In the genomic region with DNA sequence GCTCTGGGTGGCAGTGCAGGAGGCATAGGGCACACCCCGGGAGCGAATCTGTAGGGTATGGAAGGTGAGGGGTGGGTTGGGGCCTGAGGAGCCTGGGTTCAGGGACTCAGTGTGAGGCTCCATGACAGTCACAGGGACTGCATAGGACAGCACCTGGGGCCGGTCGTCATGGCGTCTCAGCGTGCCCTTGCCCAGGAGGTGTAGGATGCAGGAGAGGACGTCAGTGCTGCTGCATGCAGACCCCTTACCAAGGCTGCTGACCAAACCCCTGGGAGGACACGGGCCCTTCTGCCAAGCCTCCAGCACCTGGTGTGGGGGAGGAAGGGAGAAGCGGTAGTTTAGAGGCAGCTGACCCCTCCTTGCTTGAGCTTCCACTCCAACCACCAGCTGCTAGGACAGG, we compare ENCODE assay signal across 25 cellular contexts. TPM values are rescaled to one million over a fixed set of nuclear protein-coding genes. Genes with fewer than 3 reads are reported as not detected.
DNase-seq lines count a peak whose midpoint lies in the region; ATAC-seq, FAIRE-seq and TF ChIP-seq lines count a peak whose summit lies in the region.
"Had no signal": no experiment of that assay in that cellular context is flagged by ENCODE, and none has a peak within 500 bp of the region (broad histone marks: within the 10 kb centered on the region; RNA-seq: fewer than 3 reads in every experiment).

No MANE protein-coding gene starts in this region.

- no peak for ATAC-seq in activated naive CD4-positive, alpha-beta T cell treated with anti-CD3 and anti-CD28 coated beads, Interleukin-2, amount 50 U/mL, for 72 hours
- ATAC-seq in K562 (no peak), upper lobe of right lung (peak; percentile 18), HG03460 (IDR thresholded peaks at IDR 0.05; ENCODE audit: unreplicated experiment) (no peak)
- ATAC-seq: CD8-positive, alpha-beta T cell; HCT116 had no signal

- no peak overlapping the region for H2AFZ ChIP-seq in K562 (ENCODE audit: low read depth, low read length)

- H3K4me1 Mint-ChIP-seq in activated naive CD4-positive, alpha-beta T cell treated with anti-CD3 and anti-CD28 coated beads, Interleukin-2, amount 50 U/mL, for 24 hours: no peaks in the 10 kb centered on the region
- H3K4me1 Mint-ChIP-seq in nephron progenitor cell: no peaks in the 10 kb centered on the region

- peak overlapping the region in 1 of 2 experiments; percentile 67; a peak in 2 of 4 replicates for H3K9ac ChIP-seq in K562 (ENCODE audit: insufficient read depth in 1 of 2, low read depth in 2 of 2, low read length in 2 of 2)

- CTCF ChIA-PET in K562 (lab: Yijun Ruan, JAX; ENCODE audit: low intra/inter-chr PET ratio): no interaction called here

- no peak overlapping the region for H3K4me3 Mint-ChIP-seq in activated naive CD4-positive, alpha-beta T cell treated with anti-CD3 and anti-CD28 coated beads, Interleukin-2, amount 50 U/mL, for 24 hours
- no peak overlapping the region for H3K4me3 Mint-ChIP-seq in nephron progenitor cell
- H3K4me3 Mint-ChIP-seq: CD8-positive, alpha-beta T cell had no signal

- BruUV-seq in K562 (replicated peaks; lab: Mats Ljungman, UMichigan): no TSS peak

- no peak for FAIRE-seq in K562 (lab: Jason Lieb, UNC)
- FAIRE-seq: GM19239, H1, RCC 7860 had no signal

- no peak for TF ChIP-seq CTCF in K562 (IDR thresholded peaks at IDR 0.05 in 2 of 3, conservative IDR thresholded peaks at IDR 0.05 in 1 of 3; ENCODE audit: insufficient read depth in 2 of 3, low read depth in 1 of 3, low read length in 3 of 3)
- no peak for TF ChIP-seq CTCF in nephron progenitor cell (IDR thresholded peaks at IDR 0.05)
- no peak for TF ChIP-seq CTCF in upper lobe of right lung (IDR thresholded peaks at IDR 0.05)

- no peak overlapping the region for H3K4me2 ChIP-seq in K562 (ENCODE audit: insufficient read depth, low read length)

- H3K27me3 ChIP-seq in K562 (ENCODE audit: control insufficient read depth in 2 of 2, insufficient read depth in 2 of 2, low read length in 2 of 2) (no peaks in the 10 kb centered on the region), upper lobe of right lung (no peaks in the 10 kb centered on the region)

- no peak for TF ChIP-seq RAD21 in K562 (CRISPR knock-in tag; conservative IDR thresholded peaks at IDR 0.05 in 1 of 2, IDR thresholded peaks at IDR 0.05 in 1 of 2)

- no peaks in the 10 kb centered on the region for H3K9me3 Mint-ChIP-seq in activated naive CD4-positive, alpha-beta T cell treated with anti-CD3 and anti-CD28 coated beads, Interleukin-2, amount 50 U/mL, for 24 hours
- H3K9me3 Mint-ChIP-seq in activated naive CD4-positive, alpha-beta T cell treated with anti-CD3 and anti-CD28 coated beads, Interleukin-2, amount 50 U/mL, for 72 hours: no peaks in the 10 kb centered on the region
- H3K9me3 Mint-ChIP-seq in nephron progenitor cell: no peaks in the 10 kb centered on the region
- H3K9me3 Mint-ChIP-seq: CD8-positive, alpha-beta T cell; IgD-negative memory B cell had no signal

- in situ Hi-C loops in K562 (cut with MboI): no loop called here

- no peak for TF ChIP-seq POLR2A in K562 (conservative IDR thresholded peaks at IDR 0.05)

- H3K4me1 ChIP-seq in K562 (replicated peaks in 1 of 2; ENCODE audit: control insufficient read depth in 2 of 2, insufficient read depth in 2 of 2, low read length in 2 of 2) (peaks cover 0 to 10% of the 10 kb centered on the region in 2 experiments; a peak in 3 of 5 replicates), upper lobe of right lung (no peaks in the 10 kb centered on the region)

- POLR2A ChIA-PET in K562 (lab: Yijun Ruan, JAX): interaction anchor here (0.6 to 5.7 kb wide), 5 partner anchors 8 to 106 kb away, joined by 4 to 22 read pairs (median 6); a partner anchor contains a TSS

- H3K79me2 ChIP-seq in K562 (ENCODE audit: control insufficient read depth, insufficient read depth, low read length): no peaks in the 10 kb centered on the region

- H4K20me1 ChIP-seq in K562 (replicated peaks; ENCODE audit: control insufficient read depth, insufficient read depth, low read length): no peaks in the 10 kb centered on the region; the same call in 1 of the 2 replicates

- peaks cover 6% of the 10 kb centered on the region for H3K9me1 ChIP-seq in K562 (ENCODE audit: control insufficient read depth, insufficient read depth, low read length)

- 72% methylated on average over 9 of the region's 9 CpGs for WGBS in K562 (ENCODE audit: insufficient coverage, low coverage, missing lambda C conversion rate)

- H3K4me3 ChIP-seq in K562 (no peak overlapping the region), upper lobe of right lung (no peak overlapping the region)

- H3K27ac Mint-ChIP-seq in activated naive CD4-positive, alpha-beta T cell treated with anti-CD3 and anti-CD28 coated beads, Interleukin-2, amount 50 U/mL, for 24 hours: peak overlapping the region; percentile 41
- peak overlapping the region in 1 of 2 donors; percentile 50 for H3K27ac Mint-ChIP-seq in activated naive CD4-positive, alpha-beta T cell treated with anti-CD3 and anti-CD28 coated beads, Interleukin-2, amount 50 U/mL, for 72 hours
- H3K27ac Mint-ChIP-seq in nephron progenitor cell: peak overlapping the region; percentile 82
- H3K27ac Mint-ChIP-seq: CD8-positive, alpha-beta T cell; IgD-negative memory B cell had no signal

- TF ChIP-seq EP300 in K562 (IDR thresholded peaks at IDR 0.05; ENCODE audit: low read length): no peak

- no peak for DNase-seq in activated naive CD4-positive, alpha-beta T cell treated with anti-CD3 and anti-CD28 coated beads, Interleukin-2, amount 50 U/mL, for 72 hours (ENCODE audit: low spot score in 2 of 2)
- DNase-seq in K562 (ENCODE audit: extremely low read depth in 1 of 4, low spot score in 3 of 4) (no peak), nephron progenitor cell (no peak), upper lobe of right lung (no peak), HK-2 (ENCODE audit: unreplicated experiment) (no peak), D341Med (ENCODE audit: low spot score) (no peak)
- DNase-seq: AML-193; C1 segment of cervical spinal cord; CD8-positive, alpha-beta T cell; EL; GF-D8; Karpas-422; NCI-H1694; NCI-H2081; NCI-H2171 treated with DMSO at 0.1 percent for 48 hours; NCI-H524 treated with DMSO at 0.1 percent for 48 hours; NCI-H82; Right ventricle myocardium superior had no signal

- H3K27ac ChIP-seq in K562 (ENCODE audit: extremely low read depth, low read depth, low read length): no peak overlapping the region
- no peak overlapping the region for H3K27ac ChIP-seq in upper lobe of right lung

- H3K36me3 Mint-ChIP-seq in activated naive CD4-positive, alpha-beta T cell treated with anti-CD3 and anti-CD28 coated beads, Interleukin-2, amount 50 U/mL, for 24 hours: peaks cover 6% of the 10 kb centered on the region
- H3K36me3 Mint-ChIP-seq in activated naive CD4-positive, alpha-beta T cell treated with anti-CD3 and anti-CD28 coated beads, Interleukin-2, amount 50 U/mL, for 72 hours: no peaks in the 10 kb centered on the region
- H3K36me3 Mint-ChIP-seq in nephron progenitor cell (ENCODE audit: low read depth): peaks cover 75% of the 10 kb centered on the region

- H3K9me3 ChIP-seq in K562 (replicated peaks; ENCODE audit: control insufficient read depth, insufficient read depth, low read depth, low read length) (no peaks in the 10 kb centered on the region), upper lobe of right lung (no peaks in the 10 kb centered on the region)

- intact Hi-C loops in K562 (cut with micrococcal nuclease) (no loop called here), upper lobe of right lung (cut with DNase I) (no loop called here)

- H3K27me3 Mint-ChIP-seq in activated naive CD4-positive, alpha-beta T cell treated with anti-CD3 and anti-CD28 coated beads, Interleukin-2, amount 50 U/mL, for 24 hours: no peaks in the 10 kb centered on the region
- H3K27me3 Mint-ChIP-seq in nephron progenitor cell (ENCODE audit: low read depth, poor library complexity): no peaks in the 10 kb centered on the region
- H3K27me3 Mint-ChIP-seq: IgD-negative memory B cell had no signal

- H3K36me3 ChIP-seq in K562 (ENCODE audit: control insufficient read depth, insufficient read depth, low read length) (peaks cover 75% of the 10 kb centered on the region), upper lobe of right lung (peaks cover 71% of the 10 kb centered on the region)

RNA-seq across cellular contexts. Expression of a gene that starts 15.9 kb away (rescaled TPM):
- 10 to 100 TPM; 13.0 to 21.6 TPM for total RNA-seq in activated naive CD4-positive, alpha-beta T cell treated with anti-CD3 and anti-CD28 coated beads, Interleukin-2, amount 50 U/mL, for 72 hours
- total RNA-seq in K562 (2011; cell fraction: chromatin; rRNA removed; ENCODE audit: low replicate concordance): 70.4 and 175 TPM in 2 replicates
- total RNA-seq in K562 (2011; cell fraction: nucleolus; rRNA removed): 86.6 and 96.7 TPM in 2 replicates
- total RNA-seq in K562 (2011; cell fraction: nucleoplasm; rRNA removed): 50.5 and 66.0 TPM in 2 replicates
- total RNA-seq in K562 (2014; rRNA removed) (8.6 and 10.9 TPM in 2 replicates), K562 (2014; rRNA removed; fragmentation: Illumina TruSeq; extraction: Trizol) (3.7 and 4.8 TPM in 2 replicates), K562 (2015; rRNA removed; fragmentation: Illumina TruSeq; extraction: Trizol) (8.0 and 8.3 TPM in 2 replicates), K562 (2021) (13.5 and 14.7 TPM in 2 replicates), upper lobe of right lung (20.1 TPM)
- polyA plus RNA-seq in K562 (2011; rRNA removed) (20.1 and 40.1 TPM in 2 replicates), K562 (2014; fragmentation: Illumina TruSeq; extraction: Trizol) (10.2 and 10.4 TPM in 2 replicates), K562 (2014; fragmentation: Nextera tagmentation; extraction: Ambion mirVana) (under 1 TPM; 0.44 to 0.74 TPM), K562 (2014; rRNA removed) (11.9 and 14.3 TPM in 2 replicates)
- polyA plus RNA-seq in K562 (2011; cell fraction: cytosol; rRNA removed): 28.7 and 31.1 TPM in 2 replicates
- 166 and 186 TPM in 2 replicates for polyA plus RNA-seq in K562 (2011; cell fraction: nucleus; rRNA removed)
- polyA plus RNA-seq in K562 (2012): 16.0 and 41.6 TPM in 2 replicates
- polyA minus RNA-seq in K562 (2011; rRNA and poly(A)+ RNA removed): 23.5 and 28.2 TPM in 2 replicates
- polyA minus RNA-seq in K562 (2011; cell fraction: cytosol; rRNA and poly(A)+ RNA removed): 16.0 and 23.6 TPM in 2 replicates
- polyA minus RNA-seq in K562 (2011; cell fraction: nucleus; rRNA and poly(A)+ RNA removed): 33.4 and 49.4 TPM in 2 replicates

RNA-seq across cellular contexts. Expression of a gene that starts 16.3 kb away (rescaled TPM):
- 10 to 100 TPM; 45.6 to 46.9 TPM for total RNA-seq in activated naive CD4-positive, alpha-beta T cell treated with anti-CD3 and anti-CD28 coated beads, Interleukin-2, amount 50 U/mL, for 72 hours
- 51.0 and 53.5 TPM in 2 replicates for total RNA-seq in K562 (2011; cell fraction: chromatin; rRNA removed; ENCODE audit: low replicate concordance)
- total RNA-seq in K562 (2011; cell fraction: nucleolus; rRNA removed): 31.8 and 33.4 TPM in 2 replicates
- total RNA-seq in K562 (2011; cell fraction: nucleoplasm; rRNA removed): 45.2 and 57.8 TPM in 2 replicates
- total RNA-seq in K562 (2014; rRNA removed) (133 and 150 TPM in 2 replicates), K562 (2014; rRNA removed; fragmentation: Illumina TruSeq; extraction: Trizol) (138 and 143 TPM in 2 replicates), K562 (2015; rRNA removed; fragmentation: Illumina TruSeq; extraction: Trizol) (143 and 144 TPM in 2 replicates), K562 (2021) (101 TPM in 2 replicates), upper lobe of right lung (39.4 TPM)
- polyA plus RNA-seq in K562 (2011; rRNA removed) (68.4 and 83.5 TPM in 2 replicates), K562 (2014; fragmentation: Illumina TruSeq; extraction: Trizol) (93.6 and 114 TPM in 2 replicates), K562 (2014; fragmentation: Nextera tagmentation; extraction: Ambion mirVana) (10 to 100 TPM; 27.6 to 31.7 TPM), K562 (2014; rRNA removed) (129 and 132 TPM in 2 replicates)
- polyA plus RNA-seq in K562 (2011; cell fraction: cytosol; rRNA removed): 47.5 and 48.7 TPM in 2 replicates
- polyA plus RNA-seq in K562 (2011; cell fraction: nucleus; rRNA removed): 27.9 and 28.0 TPM in 2 replicates
- polyA plus RNA-seq in K562 (2012): 72.2 and 89.9 TPM in 2 replicates
- polyA minus RNA-seq in K562 (2011; rRNA and poly(A)+ RNA removed): 84.8 and 92.8 TPM in 2 replicates
- 31.9 and 35.8 TPM in 2 replicates for polyA minus RNA-seq in K562 (2011; cell fraction: cytosol; rRNA and poly(A)+ RNA removed)
- 14.8 and 22.3 TPM in 2 replicates for polyA minus RNA-seq in K562 (2011; cell fraction: nucleus; rRNA and poly(A)+ RNA removed)

RNA-seq across cellular contexts. Expression of a gene that starts 21.5 kb away (rescaled TPM):
- 10 to 100 TPM; 87.4 to 99.8 TPM for total RNA-seq in activated naive CD4-positive, alpha-beta T cell treated with anti-CD3 and anti-CD28 coated beads, Interleukin-2, amount 50 U/mL, for 72 hours
- 55.0 and 103 TPM in 2 replicates for total RNA-seq in K562 (2011; cell fraction: chromatin; rRNA removed; ENCODE audit: low replicate concordance)
- 75.3 and 93.7 TPM in 2 replicates for total RNA-seq in K562 (2011; cell fraction: nucleolus; rRNA removed)
- 73.5 and 75.7 TPM in 2 replicates for total RNA-seq in K562 (2011; cell fraction: nucleoplasm; rRNA removed)
- 87.3 and 125 TPM in 2 replicates for total RNA-seq in K562 (2014; rRNA removed)
- 95.4 and 98.5 TPM in 2 replicates for total RNA-seq in K562 (2014; rRNA removed; fragmentation: Illumina TruSeq; extraction: Trizol)
- 121 and 125 TPM in 2 replicates for total RNA-seq in K562 (2015; rRNA removed; fragmentation: Illumina TruSeq; extraction: Trizol)
- total RNA-seq in K562 (2021): 254 and 262 TPM in 2 replicates
- polyA plus RNA-seq in K562 (2011; rRNA removed): 80.6 and 130 TPM in 2 replicates
- polyA plus RNA-seq in K562 (2011; cell fraction: cytosol; rRNA removed): 93.9 and 148 TPM in 2 replicates
- polyA plus RNA-seq in K562 (2011; cell fraction: nucleus; rRNA removed): 109 and 125 TPM in 2 replicates
- 159 and 194 TPM in 2 replicates for polyA plus RNA-seq in K562 (2012)
- polyA plus RNA-seq in K562 (2014; fragmentation: Illumina TruSeq; extraction: Trizol): 195 and 200 TPM in 2 replicates
- 100 to 1,000 TPM in 1 of 2 experiments, 10 to 100 TPM in 1; 63.1 to 130 TPM for polyA plus RNA-seq in K562 (2014; fragmentation: Nextera tagmentation; extraction: Ambion mirVana)
- polyA plus RNA-seq in K562 (2014; rRNA removed): 131 and 157 TPM in 2 replicates
- polyA minus RNA-seq in K562 (2011; rRNA and poly(A)+ RNA removed): 55.0 and 56.7 TPM in 2 replicates
- polyA minus RNA-seq in K562 (2011; cell fraction: cytosol; rRNA and poly(A)+ RNA removed): 65.4 and 78.7 TPM in 2 replicates
- 19.1 and 29.4 TPM in 2 replicates for polyA minus RNA-seq in K562 (2011; cell fraction: nucleus; rRNA and poly(A)+ RNA removed)
- total RNA-seq in upper lobe of right lung: 42.4 TPM

RNA-seq across cellular contexts. Expression of a gene that starts 21.7 kb away (rescaled TPM):
- total RNA-seq in activated naive CD4-positive, alpha-beta T cell treated with anti-CD3 and anti-CD28 coated beads, Interleukin-2, amount 50 U/mL, for 72 hours: 10 to 100 TPM; 19.9 to 50.1 TPM
- 66.5 and 104 TPM in 2 replicates for total RNA-seq in K562 (2011; cell fraction: chromatin; rRNA removed; ENCODE audit: low replicate concordance)
- 57.0 and 62.8 TPM in 2 replicates for total RNA-seq in K562 (2011; cell fraction: nucleolus; rRNA removed)
- total RNA-seq in K562 (2011; cell fraction: nucleoplasm; rRNA removed): 55.2 and 63.2 TPM in 2 replicates
- 7.8 and 8.2 TPM in 2 replicates for total RNA-seq in K562 (2014; rRNA removed)
- 3.5 and 5.9 TPM in 2 replicates for total RNA-seq in K562 (2014; rRNA removed; fragmentation: Illumina TruSeq; extraction: Trizol)
- total RNA-seq in K562 (2015; rRNA removed; fragmentation: Illumina TruSeq; extraction: Trizol): 5.7 TPM in 2 replicates
- 12.7 and 14.3 TPM in 2 replicates for total RNA-seq in K562 (2021)
- polyA plus RNA-seq in K562 (2011; rRNA removed): 13.0 and 28.0 TPM in 2 replicates
- 8.8 and 11.0 TPM in 2 replicates for polyA plus RNA-seq in K562 (2011; cell fraction: cytosol; rRNA removed)
- 61.4 and 88.8 TPM in 2 replicates for polyA plus RNA-seq in K562 (2011; cell fraction: nucleus; rRNA removed)
- polyA plus RNA-seq in K562 (2012): 10.2 and 26.7 TPM in 2 replicates
- 7.4 and 7.7 TPM in 2 replicates for polyA plus RNA-seq in K562 (2014; fragmentation: Illumina TruSeq; extraction: Trizol)
- 1 to 10 TPM; 1.7 to 3.0 TPM for polyA plus RNA-seq in K562 (2014; fragmentation: Nextera tagmentation; extraction: Ambion mirVana)
- polyA plus RNA-seq in K562 (2014; rRNA removed): 8.5 and 16.2 TPM in 2 replicates
- 8.1 and 12.4 TPM in 2 replicates for polyA minus RNA-seq in K562 (2011; rRNA and poly(A)+ RNA removed)
- 4.9 and 7.6 TPM in 2 replicates for polyA minus RNA-seq in K562 (2011; cell fraction: cytosol; rRNA and poly(A)+ RNA removed)
- 13.9 and 24.8 TPM in 2 replicates for polyA minus RNA-seq in K562 (2011; cell fraction: nucleus; rRNA and poly(A)+ RNA removed)
- total RNA-seq in upper lobe of right lung: 32.0 TPM

RNA-seq across cellular contexts. Expression of a gene that starts 23.7 kb away (rescaled TPM):
- total RNA-seq in activated naive CD4-positive, alpha-beta T cell treated with anti-CD3 and anti-CD28 coated beads, Interleukin-2, amount 50 U/mL, for 72 hours: 10 to 100 TPM; 67.7 to 74.0 TPM
- total RNA-seq in K562 (2011; cell fraction: chromatin; rRNA removed; ENCODE audit: low replicate concordance): 17.4 and 46.6 TPM in 2 replicates
- total RNA-seq in K562 (2011; cell fraction: nucleolus; rRNA removed): 40.4 and 42.0 TPM in 2 replicates
- 37.5 and 44.4 TPM in 2 replicates for total RNA-seq in K562 (2011; cell fraction: nucleoplasm; rRNA removed)
- 126 and 175 TPM in 2 replicates for total RNA-seq in K562 (2014; rRNA removed)
- total RNA-seq in K562 (2014; rRNA removed; fragmentation: Illumina TruSeq; extraction: Trizol): 90.4 and 107 TPM in 2 replicates
- total RNA-seq in K562 (2015; rRNA removed; fragmentation: Illumina TruSeq; extraction: Trizol): 100 and 104 TPM in 2 replicates
- 167 and 171 TPM in 2 replicates for total RNA-seq in K562 (2021)
- polyA plus RNA-seq in K562 (2011; rRNA removed): 118 and 135 TPM in 2 replicates
- 185 and 218 TPM in 2 replicates for polyA plus RNA-seq in K562 (2011; cell fraction: cytosol; rRNA removed)
- 122 and 129 TPM in 2 replicates for polyA plus RNA-seq in K562 (2011; cell fraction: nucleus; rRNA removed)
- 136 and 151 TPM in 2 replicates for polyA plus RNA-seq in K562 (2012)
- polyA plus RNA-seq in K562 (2014; fragmentation: Illumina TruSeq; extraction: Trizol): 159 and 168 TPM in 2 replicates
- polyA plus RNA-seq in K562 (2014; fragmentation: Nextera tagmentation; extraction: Ambion mirVana): 10 to 100 TPM in 1 of 2 experiments, 1 to 10 TPM in 1; 4.5 to 14.7 TPM
- polyA plus RNA-seq in K562 (2014; rRNA removed): 104 and 136 TPM in 2 replicates
- polyA minus RNA-seq in K562 (2011; rRNA and poly(A)+ RNA removed): 82.2 and 107 TPM in 2 replicates
- 59.7 and 67.4 TPM in 2 replicates for polyA minus RNA-seq in K562 (2011; cell fraction: cytosol; rRNA and poly(A)+ RNA removed)
- 17.8 and 26.3 TPM in 2 replicates for polyA minus RNA-seq in K562 (2011; cell fraction: nucleus; rRNA and poly(A)+ RNA removed)
- total RNA-seq in upper lobe of right lung: 58.8 TPM
